2 cellular contexts compared by ENCODE assay signal in genomic region chr15:101801048-101801447, GRCh38.
TF ChIP-seq lines count a peak whose summit lies in the region.

No MANE protein-coding gene starts in this region.

TF ChIP-seq in A549, 52 proteins besides CTCF, POLR2A, EP300 and RAD21:
- no peak for TF ChIP-seq SMC3 (IDR thresholded peaks at IDR 0.05)
- no peak for TF ChIP-seq FOSL2 (IDR thresholded peaks at IDR 0.05)
- TF ChIP-seq FOSL2 (CRISPR knock-in tag; IDR thresholded peaks at IDR 0.05), result no peak
- no peak for TF ChIP-seq TP53 (CRISPR knock-in tag; IDR thresholded peaks at IDR 0.05)
- no peak for TF ChIP-seq E2F6 (IDR thresholded peaks at IDR 0.05; ENCODE audit: borderline replicate concordance, low read depth)
- no peak for TF ChIP-seq POLR2AphosphoS2 (conservative IDR thresholded peaks at IDR 0.05; ENCODE audit: low read length)
- no peak for TF ChIP-seq RNF2 (IDR thresholded peaks at IDR 0.05; ENCODE audit: borderline replicate concordance, low read depth)
- TF ChIP-seq GATA3 (IDR thresholded peaks at IDR 0.05; ENCODE audit: borderline replicate concordance), result no peak
- no peak for TF ChIP-seq JUN (IDR thresholded peaks at IDR 0.05)
- no peak for TF ChIP-seq CBX8 (IDR thresholded peaks at IDR 0.05)
- no peak for TF ChIP-seq MAZ (IDR thresholded peaks at IDR 0.05; ENCODE audit: borderline replicate concordance, low read depth, low read length)

TF ChIP-seq in IMR-90, 13 proteins besides CTCF, POLR2A, EP300 and RAD21:
- TF ChIP-seq NFE2L2 (IDR thresholded peaks at IDR 0.05; ENCODE audit: low read depth, low read length), result no peak
- TF ChIP-seq RFX5 (IDR thresholded peaks at IDR 0.05; ENCODE audit: low read depth, low read length), result no peak
- TF ChIP-seq BHLHE40 (IDR thresholded peaks at IDR 0.05; ENCODE audit: low read depth, low read length), result no peak
- TF ChIP-seq MXI1 (IDR thresholded peaks at IDR 0.05; ENCODE audit: borderline replicate concordance, low read depth, low read length), result no peak
- no peak for TF ChIP-seq USF2 (IDR thresholded peaks at IDR 0.05; ENCODE audit: low read depth, low read length)
- no peak for TF ChIP-seq CEBPB (IDR thresholded peaks at IDR 0.05; ENCODE audit: low read depth, low read length)
- TF ChIP-seq MAFK (IDR thresholded peaks at IDR 0.05; ENCODE audit: low read depth, low read length), result no peak
